ENCODE assay signal across 8 cellular contexts in the genomic region with DNA sequence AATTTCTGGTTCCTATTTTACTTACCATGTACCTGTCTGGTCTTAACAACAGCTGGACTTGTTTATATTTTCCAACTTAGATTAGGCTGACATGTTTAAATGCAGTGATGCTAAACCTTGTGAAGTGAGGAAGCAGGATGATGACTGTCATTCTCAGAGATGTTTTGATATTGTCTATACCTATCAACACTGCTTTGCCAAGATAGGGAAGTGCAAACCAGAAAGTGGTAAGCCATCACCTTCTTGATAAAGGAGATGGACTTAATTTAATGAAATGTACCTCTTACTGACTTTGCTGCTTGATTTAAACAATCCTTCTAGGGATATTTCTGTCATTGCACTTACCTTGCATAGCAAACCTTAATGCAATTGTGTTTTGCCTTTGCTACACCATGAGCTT. TPM values are rescaled to one million over a fixed set of nuclear protein-coding genes. Genes with fewer than 3 reads are reported as not detected.
DNase-seq lines count a peak whose midpoint lies in the region; TF ChIP-seq lines count a peak whose summit lies in the region.

No MANE protein-coding gene starts in this region.

- peaks cover 31% of the 10 kb centered on the region for H3K79me2 ChIP-seq in OCI-LY3 (ENCODE audit: low read length)

- H2AFZ ChIP-seq in OCI-LY3 (ENCODE audit: low read depth, low read length): no peak overlapping the region

- peak overlapping the region; percentile 78 for H3K4me2 ChIP-seq in OCI-LY3 (ENCODE audit: low read length)

- no peak overlapping the region; the same call in 1 of the 2 replicates for H3K9ac ChIP-seq in OCI-LY3 (ENCODE audit: low read length)
- no peak overlapping the region for H3K9ac ChIP-seq in duodenal mucosa (ENCODE audit: low read depth in 1 of 2, low read length in 2 of 2)

- H3K9me3 ChIP-seq in OCI-LY3 (ENCODE audit: insufficient read depth, low read length): no peaks in the 10 kb centered on the region
- no peaks in the 10 kb centered on the region for H3K9me3 ChIP-seq in duodenal mucosa (ENCODE audit: control insufficient read depth in 1 of 2, low read length in 2 of 2)

- DNase-seq in NCI-H1694 treated with DMSO at 0.1 percent for 48 hours (lab: John Stamatoyannopoulos, UW) (peak; percentile 39), NCI-H1694 (lab: John Stamatoyannopoulos, UW) (no peak), pons (ENCODE audit: low spot score) (peak; percentile 16), foreskin melanocyte (no peak), dedifferentiated amniotic fluid mesenchymal stem cell (ENCODE audit: extremely low spot score) (no peak), mesenteric fat pad (ENCODE audit: low spot score) (no peak)

- H3K4me1 ChIP-seq in OCI-LY3 (ENCODE audit: low read length) (peaks cover 19% of the 10 kb centered on the region), duodenal mucosa (ENCODE audit: control insufficient read depth in 1 of 2, insufficient read depth in 2 of 2, low read length in 2 of 2) (peaks cover 20 to 22% of the 10 kb centered on the region in 2 donors)

- H3K27ac ChIP-seq in OCI-LY3 (ENCODE audit: low read length): no peak overlapping the region
- H3K27ac ChIP-seq in duodenal mucosa (ENCODE audit: low read depth, low read length): no peak overlapping the region

- no peak for TF ChIP-seq CTCF in OCI-LY3 (IDR thresholded peaks at IDR 0.05; ENCODE audit: low read depth, low read length)

- peak overlapping the region; percentile 90 for H3K4me3 ChIP-seq in OCI-LY3 (ENCODE audit: low read length)
- H3K4me3 ChIP-seq in duodenal mucosa (ENCODE audit: low read depth in 1 of 2, low read length in 2 of 2): peak overlapping the region; percentile 19 to 92

- H4K20me1 ChIP-seq in OCI-LY3 (ENCODE audit: insufficient read depth, low read length): no peaks in the 10 kb centered on the region

- H3K36me3 ChIP-seq in OCI-LY3 (replicated peaks; ENCODE audit: low read depth, low read length): peaks cover 3% of the 10 kb centered on the region
- no peaks in the 10 kb centered on the region for H3K36me3 ChIP-seq in duodenal mucosa (ENCODE audit: control insufficient read depth in 1 of 2, insufficient read depth in 2 of 2, low read length in 2 of 2)

- H3K27me3 ChIP-seq in OCI-LY3 (ENCODE audit: low read depth, low read length): peaks cover 5% of the 10 kb centered on the region; the same call in 1 of the 2 replicates
- H3K27me3 ChIP-seq in duodenal mucosa (ENCODE audit: control insufficient read depth in 1 of 2, insufficient read depth in 2 of 2, low read length in 2 of 2): no peaks in the 10 kb centered on the region

RNA-seq across cellular contexts. Expression of a gene that starts 2.2 kb away (rescaled TPM):
- total RNA-seq in mesenteric fat pad: 21.9 TPM

Comparison
In these comparisons a context has a peak if more than half of its experiments do, and no peak if none do; other contexts are left out.
1. DNase-seq: peak in NCI-H1694 treated with DMSO at 0.1 percent for 48 hours (single experiment) and pons (single experiment); none in NCI-H1694 (single experiment), foreskin melanocyte (single experiment), dedifferentiated amniotic fluid mesenchymal stem cell (single experiment) and mesenteric fat pad (single experiment).